11 cellular contexts compared by ENCODE assay signal in the genomic region with DNA sequence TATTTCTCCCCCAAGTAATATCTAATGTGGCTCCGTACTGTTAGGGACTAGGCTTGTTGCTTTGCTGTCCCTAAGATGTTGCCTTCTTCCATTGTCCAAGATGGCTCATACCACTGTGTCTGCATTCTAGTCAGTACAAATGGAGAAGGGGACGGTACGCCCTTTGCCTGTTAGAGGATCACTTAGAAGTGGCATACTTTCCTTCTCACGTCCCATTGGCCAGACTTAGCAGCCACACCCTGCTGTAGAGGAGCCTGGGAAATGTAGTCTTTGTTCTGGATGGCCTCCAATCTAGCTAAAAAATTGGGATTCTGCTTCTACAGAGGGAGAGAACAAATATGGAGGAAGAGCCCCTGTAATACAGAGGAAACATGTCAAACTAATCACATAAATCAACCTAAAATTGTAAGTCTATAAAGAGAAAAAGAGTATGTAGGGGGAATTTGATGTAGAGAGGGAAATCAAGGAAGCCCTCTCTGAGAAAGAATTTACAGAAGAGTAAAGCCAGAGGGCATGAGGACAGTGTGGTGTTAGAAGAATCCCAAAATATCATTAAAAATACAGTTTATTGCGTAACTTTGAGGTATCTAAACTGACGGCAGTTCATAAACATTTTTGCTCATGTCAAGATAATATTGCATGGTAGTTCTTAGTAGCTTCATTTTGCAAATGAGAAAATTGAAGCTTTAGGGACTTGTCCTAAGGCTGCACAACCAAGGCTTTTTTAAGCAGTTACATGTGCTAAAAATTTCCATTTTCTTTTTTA. TPM values are rescaled to one million over a fixed set of nuclear protein-coding genes. Genes with fewer than 3 reads are reported as not detected.
DNase-seq lines count a peak whose midpoint lies in the region; ATAC-seq, FAIRE-seq and TF ChIP-seq lines count a peak whose summit lies in the region.
"Had no signal": no experiment of that assay in that cellular context is flagged by ENCODE, and none has a peak within 500 bp of the region (broad histone marks: within the 10 kb centered on the region; RNA-seq: fewer than 3 reads in every experiment).

No MANE protein-coding gene starts in this region.

- H3K9me3 ChIP-seq in small intestine (ENCODE audit: control insufficient read depth, low read depth): no peaks in the 10 kb centered on the region
- H3K9me3 ChIP-seq: neutrophil had no signal

- H3K27me3 ChIP-seq in small intestine (ENCODE audit: control insufficient read depth in 2 of 2, insufficient read depth in 2 of 2, low read length in 2 of 2): no peaks in the 10 kb centered on the region
- H3K27me3 ChIP-seq: neutrophil had no signal

- 66 to 75% (median 71%) methylated on average over 6 of the region's 6 CpGs for WGBS in small intestine, 3 donors

- DNase-seq in Right ventricle myocardium superior (no peak), cardiac septum (ENCODE audit: low spot score) (no peak), NAMALWA (ENCODE audit: low spot score) (peak; percentile 51), epithelial cell of esophagus (ENCODE audit: low read depth) (peak; percentile 36), small intestine (peak; percentile 31), OCI-M2 (lab: John Stamatoyannopoulos, UW; ENCODE audit: unreplicated experiment) (no peak), 8988T (no peak), NCI-H1436 treated with DMSO at 0.1 percent for 48 hours (lab: John Stamatoyannopoulos, UW) (no peak)
- DNase-seq: effector CD8-positive, alpha-beta T cell; stimulated activated CD4-positive, alpha-beta T cell treated with anti-CD3 and anti-CD28 coated beads, Interleukin-4, amount 100 ng/mL, for 1 hour had no signal

- no peaks in the 10 kb centered on the region for H3K4me1 ChIP-seq in small intestine (ENCODE audit: control insufficient read depth in 2 of 2, insufficient read depth in 1 of 2, low read depth in 1 of 2, low read length in 1 of 2)

- no peaks in the 10 kb centered on the region for H3K36me3 ChIP-seq in small intestine (ENCODE audit: control insufficient read depth in 2 of 2, insufficient read depth in 2 of 2, low read length in 2 of 2)

- ATAC-seq in Right ventricle myocardium superior (ENCODE audit: poor library complexity): peak; percentile 60

- FAIRE-seq in small intestine (lab: Jason Lieb, UNC): no peak

- H3K4me3 ChIP-seq in epithelial cell of esophagus (ENCODE audit: low read length): no peak overlapping the region
- H3K4me3 ChIP-seq in small intestine (ENCODE audit: low read depth in 1 of 2, low read length in 2 of 2): no peak overlapping the region

- no peak for TF ChIP-seq CTCF in epithelial cell of esophagus (IDR thresholded peaks at IDR 0.05; ENCODE audit: insufficient read depth, low read depth, low read length, missing control alignments)

- H3K27ac ChIP-seq in small intestine (ENCODE audit: low read depth in 1 of 2, low read length in 1 of 2): no peak overlapping the region
- H3K27ac ChIP-seq: neutrophil had no signal

- intact Hi-C loops in Right ventricle myocardium superior (cut with DNase I) (no loop called here), cardiac septum (cut with DNase I) (no loop called here)

RNA-seq across cellular contexts. Expression of a gene that starts 15.1 kb away (rescaled TPM):
- 10.9 TPM for total RNA-seq in Right ventricle myocardium superior
- total RNA-seq in cardiac septum: 8.3 TPM
- polyA plus RNA-seq in small intestine: 10 to 100 TPM; 11.8 to 27.7 (median 14.1) TPM

RNA-seq across cellular contexts. Expression of a gene that starts 15.4 kb away (rescaled TPM):
- 11.6 TPM for total RNA-seq in Right ventricle myocardium superior
- 21.7 TPM for total RNA-seq in cardiac septum
- 10 to 100 TPM; 37.2 to 66.6 (median 61.6) TPM for polyA plus RNA-seq in small intestine

Comparison
In these comparisons a context has a peak if more than half of its experiments do, and no peak if none do; other contexts are left out.
1. DNase-seq: peak in NAMALWA (single experiment), epithelial cell of esophagus (single experiment) and small intestine (single experiment); none in Right ventricle myocardium superior (single experiment), cardiac septum (single experiment), OCI-M2 (single experiment), 8988T (single experiment) and NCI-H1436 treated with DMSO at 0.1 percent for 48 hours (single experiment).